ENCODE assay signal across 2 cellular contexts in genomic region chr12:132285311-132285741, GRCh38.
TF ChIP-seq lines count a peak whose summit lies in the region.

No MANE protein-coding gene starts in this region.

TF ChIP-seq in A549, 52 proteins besides CTCF, POLR2A, EP300 and RAD21 (continued from another document):
- TF ChIP-seq E2F6 (IDR thresholded peaks at IDR 0.05; ENCODE audit: borderline replicate concordance, low read depth) (no peak), ELK1 (IDR thresholded peaks at IDR 0.05; ENCODE audit: low read depth, low read length) (no peak), PHF8 (IDR thresholded peaks at IDR 0.05; ENCODE audit: borderline replicate concordance, low read depth) (no peak), FOSB (CRISPR knock-in tag; IDR thresholded peaks at IDR 0.05) (no peak), RARB (CRISPR knock-in tag; IDR thresholded peaks at IDR 0.05) (no peak), EHF (CRISPR knock-in tag; IDR thresholded peaks at IDR 0.05) (no peak), CBX8 (IDR thresholded peaks at IDR 0.05) (no peak), NR3C1 (IDR thresholded peaks at IDR 0.05) (no peak), NPAS2 (CRISPR knock-in tag; IDR thresholded peaks at IDR 0.05; ENCODE audit: borderline replicate concordance) (no peak), MAFK (IDR thresholded peaks at IDR 0.05; ENCODE audit: partially characterized antibody) (no peak)
TF ChIP-seq in A549: peak in this region for 0.

TF ChIP-seq in GM23338, 12 proteins besides CTCF, POLR2A, EP300 and RAD21:
- TF ChIP-seq ZNF462 (CRISPR knock-in tag; IDR thresholded peaks at IDR 0.05) (no peak), JUNB (IDR thresholded peaks at IDR 0.05; ENCODE audit: unreplicated experiment) (no peak), EZH2 (IDR thresholded peaks at IDR 0.05; ENCODE audit: low read depth, unreplicated experiment) (no peak), CREB1 (CRISPR knock-in tag; IDR thresholded peaks at IDR 0.05; ENCODE audit: low read depth) (no peak), NANOG (IDR thresholded peaks at IDR 0.05; ENCODE audit: borderline replicate concordance) (no peak), ZNF114 (CRISPR knock-in tag; IDR thresholded peaks at IDR 0.05) (no peak), EZH2phosphoT487 (IDR thresholded peaks at IDR 0.05; ENCODE audit: unreplicated experiment) (no peak)
